17 cellular contexts compared by ENCODE assay signal in genomic region chr2:124798551-124798950, GRCh38.
DNase-seq lines count a peak whose midpoint lies in the region; ATAC-seq and TF ChIP-seq lines count a peak whose summit lies in the region.
"Had no signal": no experiment of that assay in that cellular context is flagged by ENCODE, and none has a peak within 500 bp of the region (broad histone marks: within the 10 kb centered on the region; RNA-seq: fewer than 3 reads in every experiment).

No MANE protein-coding gene starts in this region.

- ATAC-seq in GM21576 (IDR thresholded peaks at IDR 0.05; ENCODE audit: unreplicated experiment), result no peak
- ATAC-seq: CD8-positive, alpha-beta T cell had no signal

- no peak overlapping the region for H3K23ac ChIP-seq in mesenchymal stem cell (ENCODE audit: low read length in 2 of 2)

- H3K4me1 ChIP-seq in mesenchymal stem cell (ENCODE audit: control insufficient read depth, insufficient read depth, low read depth, low read length), result no peaks in the 10 kb centered on the region
- H3K4me1 ChIP-seq: BLaER1 treated with 17β-estradiol and CSF1 and Interleukin-3, amounts not matched to agents 10 nM and 100 nM had no signal

- H4K8ac ChIP-seq in mesenchymal stem cell (ENCODE audit: low read length), result no peak overlapping the region

- no peak overlapping the region for H3K18ac ChIP-seq in mesenchymal stem cell (ENCODE audit: low read depth in 1 of 2, low read length in 2 of 2)

- H3K4ac ChIP-seq in mesenchymal stem cell (ENCODE audit: low read depth in 1 of 2, low read length in 2 of 2), result no peak overlapping the region

- no peaks in the 10 kb centered on the region for H3K27me3 ChIP-seq in mesenchymal stem cell (ENCODE audit: control insufficient read depth in 1 of 2, insufficient read depth in 1 of 2, low read length in 2 of 2)
- H3K27me3 ChIP-seq: BLaER1 treated with 17β-estradiol and CSF1 and Interleukin-3, amounts not matched to agents 10 nM and 100 nM had no signal

- H3K9ac ChIP-seq in mesenchymal stem cell (ENCODE audit: low read length), result no peak overlapping the region
- H3K9ac ChIP-seq: BLaER1 treated with 17β-estradiol and CSF1 and Interleukin-3, amounts not matched to agents 10 nM and 100 nM; GM23248 had no signal

- H2BK15ac ChIP-seq in mesenchymal stem cell (ENCODE audit: low read depth, poor library complexity, severe bottlenecking), result no peak overlapping the region

- no peak overlapping the region for H2BK120ac ChIP-seq in mesenchymal stem cell (ENCODE audit: low read depth, low read length)

- H2BK5ac ChIP-seq in mesenchymal stem cell (ENCODE audit: low read depth, low read length, poor library complexity, severe bottlenecking), result no peak overlapping the region

- H2AK5ac ChIP-seq in mesenchymal stem cell (ENCODE audit: low read length, severe bottlenecking), result no peak overlapping the region

- no peak overlapping the region for H2BK12ac ChIP-seq in mesenchymal stem cell (ENCODE audit: low read length in 2 of 2)

- no peak overlapping the region for H2AFZ ChIP-seq in mesenchymal stem cell (ENCODE audit: low read depth, low read length)
- H2AFZ ChIP-seq: GM23248 had no signal

- no peaks in the 10 kb centered on the region for H3K79me1 ChIP-seq in mesenchymal stem cell (replicated peaks; ENCODE audit: low read length, poor library complexity, severe bottlenecking)

- TF ChIP-seq CTCF in cardiac fibroblast (IDR thresholded peaks at IDR 0.05; ENCODE audit: low read depth, low read length), result no peak

- H4K91ac ChIP-seq in mesenchymal stem cell (ENCODE audit: low read length), result no peak overlapping the region

- no peak overlapping the region for H3K4me3 ChIP-seq in cardiac fibroblast (replicated peaks in 1 of 2; ENCODE audit: low read depth in 2 of 2, low read length in 2 of 2)
- H3K4me3 ChIP-seq in mesenchymal stem cell (ENCODE audit: insufficient read depth in 1 of 2, low read depth in 1 of 2, low read length in 2 of 2), result no peak overlapping the region
- H3K4me3 ChIP-seq: BLaER1 treated with 17β-estradiol and CSF1 and Interleukin-3, amounts not matched to agents 10 nM and 100 nM; GM23248 had no signal

- DNase-seq in NCI-H2171 treated with DMSO at 0.1 percent for 48 hours (lab: John Stamatoyannopoulos, UW) (peak; percentile 59), NCI-H2171 (lab: John Stamatoyannopoulos, UW) (no peak), M059J (ENCODE audit: low read depth) (peak; percentile 70), cardiac fibroblast (ENCODE audit: low read depth in 2 of 2) (peak; percentile 14 to 49), mesenchymal stem cell (peak; percentile 3), NCI-H187 (lab: John Stamatoyannopoulos, UW) (no peak), HuH-7.5 (ENCODE audit: low spot score) (no peak)
- DNase-seq: 8988T; Calu3; CD8-positive, alpha-beta T cell; DMS79 treated with DMSO at 0.1 percent for 48 hours; EL; GM23248; HCEC 1CT had no signal

- H3K14ac ChIP-seq in mesenchymal stem cell (ENCODE audit: low read length in 2 of 2), result no peak overlapping the region

- H3K4me2 ChIP-seq in mesenchymal stem cell (ENCODE audit: low read length, poor library complexity, severe bottlenecking), result no peak overlapping the region
- H3K4me2 ChIP-seq: BLaER1 treated with 17β-estradiol and CSF1 and Interleukin-3, amounts not matched to agents 10 nM and 100 nM had no signal

- WGBS in mesenchymal stem cell, result 100% methylated on average over 1 of the region's 1 CpG

- H3K27ac ChIP-seq in mesenchymal stem cell (ENCODE audit: low read length, poor library complexity, severe bottlenecking), result no peak overlapping the region
- H3K27ac ChIP-seq: BLaER1 treated with 17β-estradiol and CSF1 and Interleukin-3, amounts not matched to agents 10 nM and 100 nM; GM23248; HL-60 had no signal

- no peaks in the 10 kb centered on the region for H3K9me3 ChIP-seq in mesenchymal stem cell (ENCODE audit: control insufficient read depth, low read length)
- H3K9me3 ChIP-seq: BLaER1 treated with 17β-estradiol and CSF1 and Interleukin-3, amounts not matched to agents 10 nM and 100 nM had no signal

- H3K36me3 ChIP-seq in mesenchymal stem cell (ENCODE audit: control insufficient read depth in 1 of 2, insufficient read depth in 2 of 2, low read depth in 1 of 2, low read length in 2 of 2), result no peaks in the 10 kb centered on the region
- H3K36me3 ChIP-seq: BLaER1 treated with 17β-estradiol and CSF1 and Interleukin-3, amounts not matched to agents 10 nM and 100 nM had no signal

Comparison
In these comparisons a context has a peak if more than half of its experiments do, and no peak if none do; other contexts are left out.
1. DNase-seq: peak in NCI-H2171 treated with DMSO at 0.1 percent for 48 hours (single experiment), M059J (single experiment), cardiac fibroblast (2 of 2) and mesenchymal stem cell (single experiment); none in NCI-H2171 (single experiment), NCI-H187 (0 of 2) and HuH-7.5 (single experiment).